11 cellular contexts compared by ENCODE assay signal in the genomic region with DNA sequence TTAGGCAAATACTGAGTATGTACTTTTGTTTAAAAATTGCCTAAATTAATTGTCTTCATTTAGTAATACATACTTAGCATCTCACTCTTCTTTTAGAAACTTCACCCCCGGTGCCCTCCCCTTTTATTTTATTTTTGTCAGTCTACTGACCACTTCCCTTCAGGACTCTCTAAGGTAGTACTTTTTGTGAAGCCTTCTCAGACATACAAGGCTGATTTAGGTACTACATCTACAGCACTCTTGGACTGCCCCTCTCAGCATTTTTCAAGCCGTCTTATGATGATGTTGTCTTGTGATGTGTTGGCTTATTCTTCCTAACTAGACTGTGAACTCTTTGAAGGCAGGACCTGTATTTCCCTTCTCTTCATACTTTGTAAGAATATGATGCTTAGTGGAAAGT. TPM values are rescaled to one million over a fixed set of nuclear protein-coding genes. Genes with fewer than 3 reads are reported as not detected.
A peak's percentile ranks its signal among the peaks of the same experiment; 100 is the strongest.
DNase-seq lines count a peak whose midpoint lies in the region; ATAC-seq and TF ChIP-seq lines count a peak whose summit lies in the region.
"Had no signal": no experiment of that assay in that cellular context is flagged by ENCODE, and none has a peak within 500 bp of the region (broad histone marks: within the 10 kb centered on the region; RNA-seq: fewer than 3 reads in every experiment).

No MANE protein-coding gene starts in this region.

- no peaks in the 10 kb centered on the region for H3K27me3 Mint-ChIP-seq in activated CD8-positive, alpha-beta T cell treated with anti-CD3 and anti-CD28 coated beads for 36 hours

- intact Hi-C loops in activated CD8-positive, alpha-beta T cell treated with anti-CD3 and anti-CD28 coated beads for 36 hours (cut with micrococcal nuclease): no loop called here

- POLR2A ChIA-PET in activated CD8-positive, alpha-beta T cell treated with anti-CD3 and anti-CD28 coated beads for 36 hours (lab: Charles Lee): no interaction called here

- H3K27ac Mint-ChIP-seq in activated CD8-positive, alpha-beta T cell treated with anti-CD3 and anti-CD28 coated beads for 36 hours: no peak overlapping the region

- peaks cover 7% of the 10 kb centered on the region for H3K4me1 Mint-ChIP-seq in activated CD8-positive, alpha-beta T cell treated with anti-CD3 and anti-CD28 coated beads for 36 hours (ENCODE audit: low read depth)

- H3K4me3 Mint-ChIP-seq in activated CD8-positive, alpha-beta T cell treated with anti-CD3 and anti-CD28 coated beads for 36 hours: no peak overlapping the region

- H3K36me3 Mint-ChIP-seq in activated CD8-positive, alpha-beta T cell treated with anti-CD3 and anti-CD28 coated beads for 36 hours (ENCODE audit: low read depth): peaks cover 7% of the 10 kb centered on the region

- no peak for TF ChIP-seq CTCF in activated CD8-positive, alpha-beta T cell treated with anti-CD3 and anti-CD28 coated beads for 36 hours (IDR thresholded peaks at IDR 0.05)

- no peaks in the 10 kb centered on the region for H3K9me3 Mint-ChIP-seq in activated CD8-positive, alpha-beta T cell treated with anti-CD3 and anti-CD28 coated beads for 36 hours

- DNase-seq in activated CD8-positive, alpha-beta T cell treated with anti-CD3 and anti-CD28 coated beads for 36 hours: no peak
- DNase-seq in DMS114 treated with DMSO at 0.1 percent for 48 hours (lab: John Stamatoyannopoulos, UW; ENCODE audit: unreplicated experiment): no peak
- no peak for DNase-seq in SIG-M5 treated with dmso at 0.1 percent for 504 hours (lab: John Stamatoyannopoulos, UW; ENCODE audit: unreplicated experiment)
- no peak for DNase-seq in NAMALWA (ENCODE audit: low spot score)
- DNase-seq: activated CD4-positive, alpha-beta T cell treated with anti-CD3 and anti-CD28 coated beads, Interleukin-2, amount 50 U/mL, for 1 hour; left cardiac atrium; right cardiac atrium had no signal

- CTCF ChIA-PET in activated CD8-positive, alpha-beta T cell treated with anti-CD3 and anti-CD28 coated beads for 36 hours (lab: Charles Lee): no interaction called here

- ATAC-seq in GM18520 (IDR thresholded peaks at IDR 0.05; ENCODE audit: unreplicated experiment) (peak; percentile 61), GM21367 (IDR thresholded peaks at IDR 0.05; ENCODE audit: unreplicated experiment) (peak; percentile 77), HG02973 (IDR thresholded peaks at IDR 0.05; ENCODE audit: unreplicated experiment) (peak; percentile 74), esophagus mucosa (no peak)
- peak; percentile 27 for ATAC-seq in activated CD8-positive, alpha-beta T cell treated with anti-CD3 and anti-CD28 coated beads for 36 hours
- ATAC-seq: left cardiac atrium, right cardiac atrium had no signal

RNA-seq across cellular contexts. Expression of a gene that starts 24.7 kb away (rescaled TPM):
- 1 to 10 TPM; 5.3 TPM for total RNA-seq in activated CD8-positive, alpha-beta T cell treated with anti-CD3 and anti-CD28 coated beads for 36 hours
- total RNA-seq in esophagus mucosa: 8.5 TPM
